In the genomic region with DNA sequence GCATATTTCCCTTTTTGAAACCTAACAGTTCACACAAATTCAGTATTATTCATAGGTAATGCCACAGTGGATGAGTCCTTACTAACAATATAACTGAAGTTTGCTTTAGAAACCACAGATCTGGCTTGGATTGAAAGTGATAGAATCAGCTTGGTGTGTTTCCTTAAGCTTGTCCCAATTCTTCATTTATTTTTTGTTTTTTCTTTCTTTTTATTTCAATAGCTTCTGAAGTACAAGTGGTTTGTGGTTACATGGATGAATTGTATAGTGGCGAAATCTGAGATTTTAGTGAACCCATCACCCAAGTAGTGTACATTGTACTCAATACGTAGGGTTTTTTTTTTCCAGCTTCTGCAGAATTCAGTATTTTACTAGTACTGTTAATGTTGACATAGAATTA, we compare ENCODE assay signal across 18 cellular contexts.
A peak's percentile ranks its signal among the peaks of the same experiment; 100 is the strongest.
DNase-seq lines count a peak whose midpoint lies in the region; ATAC-seq and TF ChIP-seq lines count a peak whose summit lies in the region.
"Had no signal": no experiment of that assay in that cellular context is flagged by ENCODE, and none has a peak within 500 bp of the region (broad histone marks: within the 10 kb centered on the region; RNA-seq: fewer than 3 reads in every experiment).

No MANE protein-coding gene starts in this region.

- no peaks in the 10 kb centered on the region for H3K79me2 ChIP-seq in PC-3 (ENCODE audit: low read length)

- peaks cover 11% of the 10 kb centered on the region; the same call in 1 of the 2 replicates for H3K4me1 ChIP-seq in PC-3 (ENCODE audit: insufficient read depth, low read length)
- no peaks in the 10 kb centered on the region for H3K4me1 ChIP-seq in CD8-positive, alpha-beta memory T cell (ENCODE audit: insufficient read depth, low read length)
- H3K4me1 ChIP-seq: Caco-2 had no signal

- H3K9ac ChIP-seq in PC-3 (ENCODE audit: low read length): no peak overlapping the region
- H3K9ac ChIP-seq: GM23248 had no signal

- no peaks in the 10 kb centered on the region for H4K20me1 ChIP-seq in PC-3 (ENCODE audit: low read length)

- no peak overlapping the region for H2AFZ ChIP-seq in PC-3 (ENCODE audit: low read length)
- H2AFZ ChIP-seq: GM23248 had no signal

- no peak overlapping the region for H3K27ac Mint-ChIP-seq in effector memory CD8-positive, alpha-beta T cell
- H3K27ac Mint-ChIP-seq in CD8-positive, alpha-beta memory T cell: no peak overlapping the region
- H3K27ac Mint-ChIP-seq: CD4-positive, CD25-positive, alpha-beta regulatory T cell had no signal

- no peaks in the 10 kb centered on the region for H3K9me3 ChIP-seq in PC-3 (ENCODE audit: low read length)
- no peaks in the 10 kb centered on the region for H3K9me3 ChIP-seq in CD8-positive, alpha-beta memory T cell (ENCODE audit: low read length)
- H3K9me3 ChIP-seq: BE2C, Caco-2 had no signal

- H3K4me3 ChIP-seq in PC-3 (ENCODE audit: low read length): no peak overlapping the region
- H3K4me3 ChIP-seq in CD8-positive, alpha-beta memory T cell (ENCODE audit: low read length): no peak overlapping the region
- H3K4me3 ChIP-seq: GM23248 had no signal

- no TSS peak for BruUV-seq in PC-3 (replicated peaks; lab: Mats Ljungman, UMichigan)

- H3K27ac ChIP-seq in PC-3 (ENCODE audit: low read length): no peak overlapping the region
- H3K27ac ChIP-seq in CD8-positive, alpha-beta memory T cell (ENCODE audit: low read depth, low read length): no peak overlapping the region
- H3K27ac ChIP-seq: GM23248 had no signal

- H3K27me3 ChIP-seq in PC-3 (ENCODE audit: low read length): no peaks in the 10 kb centered on the region
- no peaks in the 10 kb centered on the region for H3K27me3 ChIP-seq in CD8-positive, alpha-beta memory T cell (ENCODE audit: insufficient read depth, low read length, poor library complexity, severe bottlenecking)
- H3K27me3 ChIP-seq: BE2C had no signal

- CTCF ChIA-PET in PC-3 (lab: Charles Lee): no interaction called here
- CTCF ChIA-PET in CD8-positive, alpha-beta memory T cell (lab: Charles Lee): no interaction called here

- H3K9me3 Mint-ChIP-seq in effector memory CD8-positive, alpha-beta T cell: no peaks in the 10 kb centered on the region
- H3K9me3 Mint-ChIP-seq in CD8-positive, alpha-beta memory T cell: peaks cover 3 to 12% (median 6%) of the 10 kb centered on the region in 5 donors

- H3K4me2 ChIP-seq in PC-3 (ENCODE audit: low read length): 0 out of 2 replicates have a peak overlapping the region, but pooled peaks have one; percentile 26

- POLR2A ChIA-PET in PC-3 (lab: Charles Lee; ENCODE audit: unreplicated experiment): no interaction called here
- POLR2A ChIA-PET in CD8-positive, alpha-beta memory T cell (lab: Charles Lee): no interaction called here

- H3K9me2 ChIP-seq in PC-3 (replicated peaks; ENCODE audit: low read length): no peaks in the 10 kb centered on the region

- H3K4me1 Mint-ChIP-seq in effector memory CD8-positive, alpha-beta T cell (ENCODE audit: low read depth in 2 of 2): no peaks in the 10 kb centered on the region
- no peaks in the 10 kb centered on the region for H3K4me1 Mint-ChIP-seq in CD8-positive, alpha-beta memory T cell
- H3K4me1 Mint-ChIP-seq: CD4-positive, CD25-positive, alpha-beta regulatory T cell had no signal

- H3F3A ChIP-seq in PC-3 (ENCODE audit: low read length, unreplicated experiment): no peaks in the 10 kb centered on the region

- peak; percentile 88 for ATAC-seq in PC-3
- no peak for ATAC-seq in HG03039 (IDR thresholded peaks at IDR 0.05; ENCODE audit: unreplicated experiment)
- no peak for ATAC-seq in effector memory CD8-positive, alpha-beta T cell (replicated peaks)

- intact Hi-C loops in PC-3 (cut with micrococcal nuclease): no loop called here

- TF ChIP-seq CTCF in PC-3 (conservative IDR thresholded peaks at IDR 0.05; ENCODE audit: low read depth, low read length): no peak

- no peaks in the 10 kb centered on the region for H3K36me3 Mint-ChIP-seq in effector memory CD8-positive, alpha-beta T cell (ENCODE audit: insufficient read depth)
- no peaks in the 10 kb centered on the region for H3K36me3 Mint-ChIP-seq in CD8-positive, alpha-beta memory T cell
- H3K36me3 Mint-ChIP-seq: CD4-positive, CD25-positive, alpha-beta regulatory T cell had no signal

- peak; percentile 18 for DNase-seq in HT1080 (ENCODE audit: low read depth)
- peak; percentile 60 for DNase-seq in PC-3
- DNase-seq in astrocyte of the hippocampus (ENCODE audit: low read depth, low spot score): peak; percentile 65
- DNase-seq in fibroblast of peridontal ligament (ENCODE audit: extremely low read depth): peak; percentile 77
- no peak for DNase-seq in effector memory CD8-positive, alpha-beta T cell
- DNase-seq in CD8-positive, alpha-beta memory T cell: no peak
- no peak for DNase-seq in activated gamma-delta T cell treated with Interleukin-2 at 50 U/mL for 16 hours
- DNase-seq: ACHN; BE2C; C1 segment of cervical spinal cord; Caco-2; CD4-positive, CD25-positive, alpha-beta regulatory T cell; DMS79 treated with DMSO at 0.1 percent for 48 hours; EL; GM23248; HCEC 1CT; KG1 had no signal

- H3K27me3 Mint-ChIP-seq in effector memory CD8-positive, alpha-beta T cell: no peaks in the 10 kb centered on the region
- no peaks in the 10 kb centered on the region for H3K27me3 Mint-ChIP-seq in CD8-positive, alpha-beta memory T cell
- H3K27me3 Mint-ChIP-seq: CD4-positive, CD25-positive, alpha-beta regulatory T cell had no signal

- no peak overlapping the region for H3K4me3 Mint-ChIP-seq in effector memory CD8-positive, alpha-beta T cell
- H3K4me3 Mint-ChIP-seq in CD8-positive, alpha-beta memory T cell: no peak overlapping the region
- H3K4me3 Mint-ChIP-seq: CD4-positive, CD25-positive, alpha-beta regulatory T cell had no signal

- no peaks in the 10 kb centered on the region for H3K36me3 ChIP-seq in PC-3 (ENCODE audit: low read depth, low read length)
- no peaks in the 10 kb centered on the region for H3K36me3 ChIP-seq in CD8-positive, alpha-beta memory T cell (ENCODE audit: insufficient read depth, low read length)
- H3K36me3 ChIP-seq: BE2C had no signal

Comparison
In these comparisons a context has a peak if more than half of its experiments do, and no peak if none do; other contexts are left out.
1. DNase-seq: peak in HT1080 (single experiment), PC-3 (single experiment), astrocyte of the hippocampus (single experiment) and fibroblast of peridontal ligament (single experiment); none in effector memory CD8-positive, alpha-beta T cell (0 of 3), CD8-positive, alpha-beta memory T cell (0 of 5) and activated gamma-delta T cell treated with Interleukin-2 at 50 U/mL for 16 hours (single experiment).